Comparison of ENCODE assay signal across 8 cellular contexts in the genomic region with DNA sequence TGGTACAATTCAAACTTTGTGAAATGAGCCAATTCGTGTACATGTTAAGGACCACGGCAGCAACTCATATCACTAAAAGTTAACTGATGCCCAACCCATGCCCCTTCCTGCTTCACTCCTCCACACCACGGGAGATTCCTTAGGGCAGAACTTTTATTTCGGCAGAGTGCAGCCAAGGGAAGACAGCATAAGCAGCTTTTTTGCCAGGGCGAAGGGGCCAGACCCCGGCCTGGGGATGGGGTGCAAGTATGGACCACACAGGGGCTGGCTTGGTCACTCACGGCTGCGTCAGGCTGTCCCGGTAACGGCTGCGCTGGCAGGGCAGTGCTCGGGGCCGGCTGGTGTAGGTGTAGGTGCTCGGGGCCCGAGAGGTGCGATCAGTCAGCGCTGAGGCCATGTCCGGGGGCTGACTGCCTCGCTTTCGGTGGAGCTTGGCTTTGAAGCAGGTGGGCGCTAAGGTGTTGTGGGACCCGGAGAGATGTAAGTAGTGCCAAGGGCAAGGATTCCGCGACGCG. TPM values are rescaled to one million over a fixed set of nuclear protein-coding genes. Genes with fewer than 3 reads are reported as not detected.
DNase-seq lines count a peak whose midpoint lies in the region; ATAC-seq, FAIRE-seq and TF ChIP-seq lines count a peak whose summit lies in the region.

No MANE protein-coding gene starts in this region.

- peaks cover 1% of the 10 kb centered on the region for H3K36me3 Mint-ChIP-seq in activated CD4-positive, alpha-beta T cell treated with anti-CD3 and anti-CD28 coated beads for 36 hours (ENCODE audit: low read depth)

- H3K4me3 ChIP-seq in esophagus squamous epithelium (peak overlapping the region; percentile 79 to 93 (median 87)), neutrophil (ENCODE audit: low read depth in 1 of 2, low read length in 1 of 2) (peak overlapping the region; percentile 81 to 82)

- H3K4me1 Mint-ChIP-seq in activated CD4-positive, alpha-beta T cell treated with anti-CD3 and anti-CD28 coated beads for 36 hours = peaks cover 48% of the 10 kb centered on the region

- FAIRE-seq in GM12891 (lab: Jason Lieb, UNC) = no peak

- in situ Hi-C loops in SK-MEL-5 (cut with HindIII; ENCODE audit: low pct_unique_long_range_greater_than_20kb, low sequenced_read_pairs) = no loop called here

- peak; percentile 28 for ATAC-seq in activated CD4-positive, alpha-beta T cell treated with anti-CD3 and anti-CD28 coated beads for 36 hours
- ATAC-seq in HG02943 (IDR thresholded peaks at IDR 0.05; ENCODE audit: low read depth, unreplicated experiment) = peak; percentile 33

- H3K36me3 ChIP-seq in esophagus squamous epithelium = no peaks in the 10 kb centered on the region
- H3K36me3 ChIP-seq in neutrophil = no peaks in the 10 kb centered on the region

- 0% methylated on average over 8 to 16 of the region's 26 CpGs for WGBS in esophagus squamous epithelium, 2 donors

- H3K27me3 ChIP-seq in esophagus squamous epithelium = no peaks in the 10 kb centered on the region
- H3K27me3 ChIP-seq in neutrophil = no peaks in the 10 kb centered on the region

- no peak for TF ChIP-seq CTCF in esophagus squamous epithelium (IDR thresholded peaks at IDR 0.05)
- no peak for TF ChIP-seq CTCF in neutrophil (IDR thresholded peaks at IDR 0.05)

- H3K27ac ChIP-seq in esophagus squamous epithelium = peak overlapping the region; percentile 88 to 96 (median 90)
- peak overlapping the region; percentile 83 for H3K27ac ChIP-seq in neutrophil

- H3K4me3 Mint-ChIP-seq in activated CD4-positive, alpha-beta T cell treated with anti-CD3 and anti-CD28 coated beads for 36 hours = peak overlapping the region; percentile 82

- H3K27me3 Mint-ChIP-seq in activated CD4-positive, alpha-beta T cell treated with anti-CD3 and anti-CD28 coated beads for 36 hours = no peaks in the 10 kb centered on the region

- peak overlapping the region; percentile 66 for H3K27ac Mint-ChIP-seq in activated CD4-positive, alpha-beta T cell treated with anti-CD3 and anti-CD28 coated beads for 36 hours

- POLR2A ChIA-PET in activated CD4-positive, alpha-beta T cell treated with anti-CD3 and anti-CD28 coated beads for 36 hours (lab: Charles Lee) = interaction anchor here (0.6 to 1.7 kb wide), 4 partner anchors 18 to 130 kb away, joined by 4 to 6 read pairs (median 4); no protein-coding TSS in a partner anchor

- CTCF ChIA-PET in activated CD4-positive, alpha-beta T cell treated with anti-CD3 and anti-CD28 coated beads for 36 hours (lab: Charles Lee) = interaction anchor here (0.9 to 21.2 kb wide), 9 partner anchors 10 to 152 kb away, joined by 3 to 413 read pairs (median 6); no protein-coding TSS in a partner anchor

- peaks cover 3 to 65% (median 16%) of the 10 kb centered on the region in 3 donors for H3K4me1 ChIP-seq in esophagus squamous epithelium
- H3K4me1 ChIP-seq in neutrophil (ENCODE audit: control insufficient read depth in 1 of 2, insufficient read depth in 1 of 2, low read depth in 1 of 2, low read length in 1 of 2) = peaks cover 26 to 31% of the 10 kb centered on the region in 2 experiments

- no peaks in the 10 kb centered on the region for H3K9me3 ChIP-seq in esophagus squamous epithelium
- H3K9me3 ChIP-seq in neutrophil = no peaks in the 10 kb centered on the region

- no peaks in the 10 kb centered on the region for H3K9me3 Mint-ChIP-seq in activated CD4-positive, alpha-beta T cell treated with anti-CD3 and anti-CD28 coated beads for 36 hours (ENCODE audit: low read depth)

- TF ChIP-seq POLR2A in esophagus squamous epithelium (IDR thresholded peaks at IDR 0.05) (no peak), GM12891 (IDR thresholded peaks at IDR 0.05; ENCODE audit: low read depth, low read length) (no peak)

- intact Hi-C loops in activated CD4-positive, alpha-beta T cell treated with anti-CD3 and anti-CD28 coated beads for 36 hours (cut with DNase I, micrococcal nuclease) = loop anchor here (1.0 to 5.0 kb wide), 8 partner anchors 107 to 354 kb away; partner anchors contain the start of genes DYNLT1 (in 1 of the 2) and EZR (in 1 of the 2)
- intact Hi-C loops in esophagus squamous epithelium (cut with DNase I) = no loop called here

- no peak for DNase-seq in activated CD4-positive, alpha-beta T cell treated with anti-CD3 and anti-CD28 coated beads for 36 hours
- DNase-seq in activated CD4-positive, alpha-beta T cell treated with anti-CD3 and anti-CD28 coated beads for 48 hours = no peak
- DNase-seq in SK-MEL-5 (ENCODE audit: low read depth, low spot score) (peak; percentile 3), esophagus squamous epithelium (lab: John Stamatoyannopoulos, UW) (no peak), GM12891 (ENCODE audit: insufficient read length, low spot score) (no peak), T-helper 9 cell (no peak)

TF ChIP-seq in GM12891, 5 proteins besides CTCF, POLR2A, EP300 and RAD21:
- TF ChIP-seq POLR2AphosphoS5 (IDR thresholded peaks at IDR 0.05; ENCODE audit: low read depth, low read length) (no peak), SPI1 (IDR thresholded peaks at IDR 0.05; ENCODE audit: low read depth, low read length) (no peak), PAX5 (IDR thresholded peaks at IDR 0.05; ENCODE audit: insufficient read depth, low read length, severe bottlenecking) (no peak)
TF ChIP-seq in GM12891: peak in this region for 0.

RNA-seq across cellular contexts. Expression of gene RSPH3, which starts 0.8 kb away (rescaled TPM):
- total RNA-seq in activated CD4-positive, alpha-beta T cell treated with anti-CD3 and anti-CD28 coated beads for 36 hours = 1 to 10 TPM; 6.5 to 9.3 TPM
- total RNA-seq in SK-MEL-5 (2014; rRNA removed; shearing (Covaris generic)) = 1.8 and 3.5 TPM in 2 replicates
- polyA plus RNA-seq in SK-MEL-5 (2015; cell fraction: cytosol; rRNA removed) = 3.7 and 4.4 TPM in 2 replicates
- polyA plus RNA-seq in SK-MEL-5 (2015; cell fraction: nucleus; rRNA removed) = 0.89 and 2.3 TPM in 2 replicates
- total RNA-seq in esophagus squamous epithelium = 10 to 100 TPM in 2 of 4 donors, 1 to 10 TPM in 2; 8.0 to 13.2 (median 11.2) TPM
- polyA plus RNA-seq in GM12891 (2012; ENCODE audit: low read depth, missing spikeins) = 1.6 TPM

RNA-seq across cellular contexts. Expression of gene TAGAP, which starts 45.6 kb away (rescaled TPM):
- total RNA-seq in activated CD4-positive, alpha-beta T cell treated with anti-CD3 and anti-CD28 coated beads for 36 hours = 10 to 100 TPM; 44.8 to 51.0 TPM
- total RNA-seq in SK-MEL-5 (2014; rRNA removed; shearing (Covaris generic)) = 0.03 TPM in 1 of 2 replicates, not detected in the other
- 0.18 and 0.33 TPM in 2 replicates for polyA plus RNA-seq in SK-MEL-5 (2015; cell fraction: cytosol; rRNA removed)
- 0.68 TPM in 1 of 2 replicates, not detected in the other for polyA plus RNA-seq in SK-MEL-5 (2015; cell fraction: nucleus; rRNA removed)
- 1 to 10 TPM in 3 of 4 donors, under 1 TPM in 1; 0.83 to 3.6 (median 2.4) TPM for total RNA-seq in esophagus squamous epithelium
- 2.6 TPM for polyA plus RNA-seq in GM12891 (2012; ENCODE audit: low read depth, missing spikeins)

Comparison
In these comparisons a context has a peak if more than half of its experiments do, and no peak if none do; other contexts are left out.
1. RNA of gene TAGAP, which starts 45.6 kb away (total RNA-seq): 44.8 to 51.0 TPM in activated CD4-positive, alpha-beta T cell treated with anti-CD3 and anti-CD28 coated beads for 36 hours; 0.83 to 3.6 TPM in esophagus squamous epithelium and 0.03 TPM in SK-MEL-5; every median in the first group is over 4 times any median in the second.